ENCODE assay signal across 11 cellular contexts in the genomic region with DNA sequence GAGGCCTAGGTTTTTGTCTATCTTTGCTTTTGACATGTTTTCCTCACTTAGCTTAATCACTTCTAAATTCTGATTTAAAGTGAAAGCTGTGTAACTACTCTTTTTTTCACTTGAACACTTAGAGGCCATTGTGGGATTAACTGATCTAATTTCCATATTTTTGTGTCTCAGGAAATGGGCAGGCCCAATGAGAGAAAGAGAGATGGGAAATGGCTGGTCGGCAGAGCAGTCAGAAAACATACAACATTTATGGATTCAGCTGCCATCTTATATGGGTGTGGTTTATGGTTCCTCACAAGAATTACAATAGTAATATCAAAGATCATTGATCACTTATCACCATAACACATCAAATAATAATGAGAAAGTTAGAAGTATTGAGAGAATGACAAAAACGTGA.
"Had no signal": no experiment of that assay in that cellular context is flagged by ENCODE, and none has a peak within 500 bp of the region (broad histone marks: within the 10 kb centered on the region; RNA-seq: fewer than 3 reads in every experiment).

No MANE protein-coding gene starts in this region.

- ATAC-seq: activated CD4-positive, CD25-positive, alpha-beta regulatory T cell treated with anti-CD3 and anti-CD28 coated beads, Interleukin-2, amount 50 U/mL, for 24 hours; natural killer cell treated with Interleukin-12 subunit alpha and Interleukin-12 subunit beta and Interleukin-15 and Interleukin-18, amount 100 ng/mL, for 72 hours had no signal

- H3K27me3 Mint-ChIP-seq: natural killer cell treated with Interleukin-12 subunit alpha and Interleukin-12 subunit beta and Interleukin-15 and Interleukin-18, amount 100 ng/mL, for 72 hours; type B pancreatic cell had no signal

- H3K36me3 Mint-ChIP-seq: type B pancreatic cell had no signal

- H3K27ac Mint-ChIP-seq: natural killer cell treated with Interleukin-12 subunit alpha and Interleukin-12 subunit beta and Interleukin-15 and Interleukin-18, amount 100 ng/mL, for 72 hours; type B pancreatic cell had no signal

- H3K4me3 Mint-ChIP-seq: natural killer cell treated with Interleukin-12 subunit alpha and Interleukin-12 subunit beta and Interleukin-15 and Interleukin-18, amount 100 ng/mL, for 72 hours; type B pancreatic cell had no signal

- DNase-seq: activated gamma-delta T cell treated with Interleukin-2 at 50 U/mL for 16 hours; foreskin melanocyte; kidney glomerular epithelial cell; mesenchymal stem cell; nucleus accumbens; SJCRH30; stimulated activated CD4-positive, alpha-beta T cell treated with anti-CD3 and anti-CD28 coated beads, Interleukin-4, amount 100 ng/mL, for 1 hour; T1000 had no signal
